9 cellular contexts compared by ENCODE assay signal in the genomic region with DNA sequence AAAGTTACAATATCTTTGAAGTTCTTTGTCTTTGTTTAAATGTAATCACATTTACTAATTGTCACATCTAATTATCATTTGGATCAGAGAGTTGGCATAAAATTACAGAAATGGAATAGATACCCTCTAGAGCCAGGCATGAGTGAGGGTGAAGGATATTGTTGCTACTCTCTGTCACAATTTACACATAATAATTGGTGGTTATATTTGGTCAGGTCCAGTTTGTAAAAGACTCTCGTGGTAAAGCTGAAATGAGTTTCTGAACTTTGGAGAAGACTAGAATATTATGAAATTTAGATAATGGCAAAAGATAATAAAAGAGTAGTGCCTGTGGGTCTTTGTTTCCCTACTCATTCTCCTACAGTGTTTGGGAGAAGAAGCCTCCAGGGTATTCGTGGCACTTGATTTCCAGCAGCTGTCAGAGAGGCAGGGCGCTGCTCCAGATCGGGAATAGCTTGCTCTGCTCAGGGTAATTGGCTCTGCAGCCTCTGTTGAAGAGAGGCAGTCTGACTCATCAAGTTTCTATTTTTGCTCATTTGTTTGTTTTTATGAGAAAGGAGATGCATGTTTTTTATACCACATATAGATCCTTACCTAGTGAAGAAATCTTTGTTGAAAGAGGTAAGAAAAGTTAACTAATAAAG.
DNase-seq lines count a peak whose midpoint lies in the region; ATAC-seq and TF ChIP-seq lines count a peak whose summit lies in the region.
"Had no signal": no experiment of that assay in that cellular context is flagged by ENCODE, and none has a peak within 500 bp of the region (broad histone marks: within the 10 kb centered on the region; RNA-seq: fewer than 3 reads in every experiment).

No MANE protein-coding gene starts in this region.

- peak; percentile 74 for DNase-seq in Ammon's horn (ENCODE audit: low spot score)
- DNase-seq in NCI-H1694 (lab: John Stamatoyannopoulos, UW): peak; percentile 23
- DNase-seq in dorsolateral prefrontal cortex: peak in 6 of 10 donors; percentile 4 to 61 (median 48)
- DNase-seq in mesenteric fat pad (ENCODE audit: low spot score): no peak
- no peak for DNase-seq in SW480 (ENCODE audit: low spot score)
- no peak for DNase-seq in CD4-positive, alpha-beta T cell

- peaks cover 7% of the 10 kb centered on the region for H3K9me3 Mint-ChIP-seq in activated T-helper 17 cell treated with anti-CD3 and anti-CD28 coated beads, Interleukin-2, amount 50 U/mL, for 72 hours
- peaks cover 5% of the 10 kb centered on the region for H3K9me3 Mint-ChIP-seq in CD4-positive, alpha-beta T cell

- no peaks in the 10 kb centered on the region for H3K9me3 ChIP-seq in mesodermal cell (ENCODE audit: control insufficient read depth, low read length)
- H3K9me3 ChIP-seq in CD4-positive, alpha-beta T cell (ENCODE audit: control insufficient read depth, low read length): no peaks in the 10 kb centered on the region
- H3K9me3 ChIP-seq: HAP-1 had no signal

- H3K4me1 ChIP-seq in mesodermal cell (ENCODE audit: control insufficient read depth, insufficient read depth, low read length, poor library complexity, severe bottlenecking): peaks cover 11% of the 10 kb centered on the region
- H3K4me1 ChIP-seq: HAP-1 had no signal

- no peak for ATAC-seq in activated T-helper 17 cell treated with anti-CD3 and anti-CD28 coated beads, Interleukin-2, amount 50 U/mL, for 72 hours (replicated peaks)
- ATAC-seq in CD4-positive, alpha-beta T cell (ENCODE audit: poor library complexity): no peak

- H3K27me3 ChIP-seq in dorsolateral prefrontal cortex: no peaks in the 10 kb centered on the region
- H3K27me3 ChIP-seq in CD4-positive, alpha-beta T cell (ENCODE audit: control insufficient read depth, insufficient read depth, low read length): no peaks in the 10 kb centered on the region

- CTCF ChIA-PET in CD4-positive, alpha-beta T cell (lab: Charles Lee): no interaction called here

- TF ChIP-seq CTCF in dorsolateral prefrontal cortex (IDR thresholded peaks at IDR 0.05 in 54 of 56, conservative IDR thresholded peaks at IDR 0.05 in 2 of 56; ENCODE audit: low read depth in 1 of 56, partially characterized antibody in 56 of 56): no peak
- no peak for TF ChIP-seq CTCF in CD4-positive, alpha-beta T cell (IDR thresholded peaks at IDR 0.05)

- POLR2A ChIA-PET in CD4-positive, alpha-beta T cell (lab: Charles Lee): no interaction called here

- H3K36me3 Mint-ChIP-seq in activated T-helper 17 cell treated with anti-CD3 and anti-CD28 coated beads, Interleukin-2, amount 50 U/mL, for 72 hours (ENCODE audit: low read depth): no peaks in the 10 kb centered on the region
- H3K36me3 Mint-ChIP-seq in CD4-positive, alpha-beta T cell (ENCODE audit: low read depth): no peaks in the 10 kb centered on the region

- intact Hi-C loops in dorsolateral prefrontal cortex (cut with DNase I): no loop called here
- intact Hi-C loops in CD4-positive, alpha-beta T cell (cut with DNase I, micrococcal nuclease): no loop called here

- H3K36me3 ChIP-seq in mesodermal cell (ENCODE audit: control insufficient read depth, insufficient read depth, low read length): no peaks in the 10 kb centered on the region
- H3K36me3 ChIP-seq: HAP-1 had no signal

- H3K27ac ChIP-seq in dorsolateral prefrontal cortex (no peak overlapping the region), mesodermal cell (ENCODE audit: low read depth, low read length, severe bottlenecking) (peak overlapping the region; percentile 63)
- no peak overlapping the region for H3K27ac ChIP-seq in CD4-positive, alpha-beta T cell (ENCODE audit: low read depth, low read length)

- H3K4me3 ChIP-seq in dorsolateral prefrontal cortex: peak overlapping the region in 1 of 59 donors; percentile 29
- no peak overlapping the region for H3K4me3 ChIP-seq in mesodermal cell (ENCODE audit: extremely low read depth, insufficient read depth, low read length, poor library complexity, severe bottlenecking)
- H3K4me3 ChIP-seq: HAP-1 had no signal

- H3K27me3 Mint-ChIP-seq in activated T-helper 17 cell treated with anti-CD3 and anti-CD28 coated beads, Interleukin-2, amount 50 U/mL, for 72 hours: no peaks in the 10 kb centered on the region
- H3K27me3 Mint-ChIP-seq in CD4-positive, alpha-beta T cell: no peaks in the 10 kb centered on the region

- 0 to 28% methylated on average over 1 to 2 of the region's 4 CpGs for WGBS in mesodermal cell (ENCODE audit: insufficient coverage in 2 of 2), 2 experiments

- no peaks in the 10 kb centered on the region for H3K4me1 Mint-ChIP-seq in activated T-helper 17 cell treated with anti-CD3 and anti-CD28 coated beads, Interleukin-2, amount 50 U/mL, for 72 hours
- H3K4me1 Mint-ChIP-seq in CD4-positive, alpha-beta T cell (ENCODE audit: low read depth): no peaks in the 10 kb centered on the region

- no peak overlapping the region for H3K4me3 Mint-ChIP-seq in activated T-helper 17 cell treated with anti-CD3 and anti-CD28 coated beads, Interleukin-2, amount 50 U/mL, for 72 hours
- no peak overlapping the region for H3K4me3 Mint-ChIP-seq in CD4-positive, alpha-beta T cell

- no peak overlapping the region for H3K27ac Mint-ChIP-seq in activated T-helper 17 cell treated with anti-CD3 and anti-CD28 coated beads, Interleukin-2, amount 50 U/mL, for 72 hours
- H3K27ac Mint-ChIP-seq in CD4-positive, alpha-beta T cell: no peak overlapping the region

Comparison
In these comparisons a context has a peak if more than half of its experiments do, and no peak if none do; other contexts are left out.
1. DNase-seq: peak in Ammon's horn (single experiment), NCI-H1694 (single experiment) and dorsolateral prefrontal cortex (6 of 10); none in mesenteric fat pad (single experiment), SW480 (single experiment) and CD4-positive, alpha-beta T cell (0 of 10).